9 cellular contexts compared by ENCODE assay signal in genomic region chr11:10459029-10459970, GRCh38. TPM values are rescaled to one million over a fixed set of nuclear protein-coding genes. Genes with fewer than 3 reads are reported as not detected.
DNase-seq lines count a peak whose midpoint lies in the region; ATAC-seq and TF ChIP-seq lines count a peak whose summit lies in the region.
"Had no signal": no experiment of that assay in that cellular context is flagged by ENCODE, and none has a peak within 500 bp of the region (broad histone marks: within the 10 kb centered on the region; RNA-seq: fewer than 3 reads in every experiment).

No MANE protein-coding gene starts in this region.

- H3K4me1 Mint-ChIP-seq in activated T-helper 1 cell treated with anti-CD3 and anti-CD28 coated beads, Interleukin-12 subunit alpha, Interleukin-12 subunit beta, Interleukin-2, Interleukin-4 antibody, amounts not matched to agents 30 ng/mL and 10 ng/mL and 1 ng/mL, durations not matched to agents 14 hours and 24 hours and 36 hours (ENCODE audit: low read depth), result peaks cover 57% of the 10 kb centered on the region

- peaks cover 28% of the 10 kb centered on the region for H3K36me3 Mint-ChIP-seq in activated T-helper 1 cell treated with anti-CD3 and anti-CD28 coated beads, Interleukin-12 subunit alpha, Interleukin-12 subunit beta, Interleukin-2, Interleukin-4 antibody, amounts not matched to agents 30 ng/mL and 10 ng/mL and 1 ng/mL, durations not matched to agents 14 hours and 24 hours and 36 hours (ENCODE audit: low read depth)

- H3K9me3 ChIP-seq in OCI-LY1 (ENCODE audit: low read length) (no peaks in the 10 kb centered on the region), mesodermal cell (ENCODE audit: control insufficient read depth, low read length) (no peaks in the 10 kb centered on the region), ascending aorta (no peaks in the 10 kb centered on the region)

- H3K4me3 ChIP-seq in OCI-LY1 (ENCODE audit: low read depth, low read length, poor library complexity, severe bottlenecking) (peak overlapping the region; percentile 61), mesodermal cell (ENCODE audit: extremely low read depth, insufficient read depth, low read length, poor library complexity, severe bottlenecking) (no peak overlapping the region), ascending aorta (no peak overlapping the region)
- H3K4me3 ChIP-seq: SK-N-MC had no signal

- H3F3A ChIP-seq in OCI-LY1 (ENCODE audit: insufficient read depth, low read length), result no peaks in the 10 kb centered on the region

- no peaks in the 10 kb centered on the region for H3K27me3 Mint-ChIP-seq in activated T-helper 1 cell treated with anti-CD3 and anti-CD28 coated beads, Interleukin-12 subunit alpha, Interleukin-12 subunit beta, Interleukin-2, Interleukin-4 antibody, amounts not matched to agents 30 ng/mL and 10 ng/mL and 1 ng/mL, durations not matched to agents 14 hours and 24 hours and 36 hours (ENCODE audit: insufficient read depth)

- ATAC-seq in GM18861 (IDR thresholded peaks at IDR 0.05; ENCODE audit: unreplicated experiment) (peak; percentile 46), HG02798 (IDR thresholded peaks at IDR 0.05; ENCODE audit: poor library complexity, unreplicated experiment) (peak; percentile 48)

- H2AFZ ChIP-seq in OCI-LY1 (ENCODE audit: low read length), result no peak overlapping the region

- peak; percentile 61 for DNase-seq in activated T-helper 1 cell treated with anti-CD3 and anti-CD28 coated beads, Interleukin-12 subunit alpha, Interleukin-12 subunit beta, Interleukin-2, Interleukin-4 antibody, amounts not matched to agents 30 ng/mL and 10 ng/mL and 1 ng/mL, durations not matched to agents 14 hours and 24 hours and 36 hours (ENCODE audit: low spot score)
- DNase-seq in DMS 273 treated with DMSO at 0.1 percent for 48 hours (lab: John Stamatoyannopoulos, UW), result no peak
- no peak for DNase-seq in ascending aorta (ENCODE audit: low spot score in 2 of 2)
- no peak for DNase-seq in NCI-H446 treated with DMSO at 0.1 percent for 48 hours (lab: John Stamatoyannopoulos, UW)

- peak overlapping the region; percentile 92 for H3K27ac ChIP-seq in OCI-LY1 (ENCODE audit: low read depth, low read length, poor library complexity, severe bottlenecking)
- H3K27ac ChIP-seq in mesodermal cell (ENCODE audit: low read depth, low read length, severe bottlenecking), result peak overlapping the region; percentile 55
- no peak overlapping the region for H3K27ac ChIP-seq in ascending aorta
- H3K27ac ChIP-seq: SK-N-MC had no signal

- peaks cover 14% of the 10 kb centered on the region; the same call in 1 of the 2 replicates for H3K79me2 ChIP-seq in OCI-LY1 (ENCODE audit: insufficient read depth, low read length)

- H3K27ac Mint-ChIP-seq in activated T-helper 1 cell treated with anti-CD3 and anti-CD28 coated beads, Interleukin-12 subunit alpha, Interleukin-12 subunit beta, Interleukin-2, Interleukin-4 antibody, amounts not matched to agents 30 ng/mL and 10 ng/mL and 1 ng/mL, durations not matched to agents 14 hours and 24 hours and 36 hours, result peak overlapping the region; percentile 98

- peaks cover 35% of the 10 kb centered on the region for H3K36me3 ChIP-seq in OCI-LY1 (ENCODE audit: insufficient read depth, low read length)
- H3K36me3 ChIP-seq in mesodermal cell (ENCODE audit: control insufficient read depth, insufficient read depth, low read length), result peaks cover 8% of the 10 kb centered on the region
- H3K36me3 ChIP-seq in ascending aorta, result no peaks in the 10 kb centered on the region

- H3K9ac ChIP-seq in OCI-LY1 (ENCODE audit: low read length), result peak overlapping the region; percentile 64; the same call in 1 of the 2 replicates

- TF ChIP-seq CTCF in OCI-LY1 (IDR thresholded peaks at IDR 0.05; ENCODE audit: low read length), result no peak
- no peak for TF ChIP-seq CTCF in ascending aorta (IDR thresholded peaks at IDR 0.05)

- peak overlapping the region; percentile 82 for H3K4me3 Mint-ChIP-seq in activated T-helper 1 cell treated with anti-CD3 and anti-CD28 coated beads, Interleukin-12 subunit alpha, Interleukin-12 subunit beta, Interleukin-2, Interleukin-4 antibody, amounts not matched to agents 30 ng/mL and 10 ng/mL and 1 ng/mL, durations not matched to agents 14 hours and 24 hours and 36 hours

- 73 to 81% methylated on average over 3 to 6 of the region's 7 CpGs for WGBS in mesodermal cell (ENCODE audit: insufficient coverage in 2 of 2), 2 experiments

- H3K9me2 ChIP-seq in OCI-LY1 (ENCODE audit: low read depth, low read length), result no peaks in the 10 kb centered on the region

- H4K20me1 ChIP-seq in OCI-LY1 (ENCODE audit: insufficient read depth, low read length), result no peaks in the 10 kb centered on the region

- H3K4me2 ChIP-seq in OCI-LY1 (ENCODE audit: low read length), result peak overlapping the region; percentile 75

- no peaks in the 10 kb centered on the region for H3K9me3 Mint-ChIP-seq in activated T-helper 1 cell treated with anti-CD3 and anti-CD28 coated beads, Interleukin-12 subunit alpha, Interleukin-12 subunit beta, Interleukin-2, Interleukin-4 antibody, amounts not matched to agents 30 ng/mL and 10 ng/mL and 1 ng/mL, durations not matched to agents 14 hours and 24 hours and 36 hours

- H3K27me3 ChIP-seq in OCI-LY1 (ENCODE audit: insufficient read depth, low read length), result no peaks in the 10 kb centered on the region
- H3K27me3 ChIP-seq in ascending aorta, result no peaks in the 10 kb centered on the region

- peaks cover 63% of the 10 kb centered on the region for H3K4me1 ChIP-seq in OCI-LY1 (ENCODE audit: insufficient read depth, low read length, severe bottlenecking)
- peaks cover 20% of the 10 kb centered on the region for H3K4me1 ChIP-seq in mesodermal cell (ENCODE audit: control insufficient read depth, insufficient read depth, low read length, poor library complexity, severe bottlenecking)
- peaks cover 0 to 5% of the 10 kb centered on the region in 2 donors for H3K4me1 ChIP-seq in ascending aorta

- intact Hi-C loops in activated T-helper 1 cell treated with anti-CD3 and anti-CD28 coated beads, Interleukin-12 subunit alpha, Interleukin-12 subunit beta, Interleukin-2, Interleukin-4 antibody, amounts not matched to agents 30 ng/mL and 10 ng/mL and 1 ng/mL, durations not matched to agents 14 hours and 24 hours and 36 hours (cut with micrococcal nuclease), result loop anchor here (1.0 to 10.0 kb wide), 11 partner anchors 11 to 1774 kb away; partner anchors contain the start of genes DENND5A, RNF141, RPL27A and TRIM66
- intact Hi-C loops in ascending aorta (cut with DNase I), result no loop called here

RNA-seq across cellular contexts. Expression of gene AMPD3, which starts 4.2 kb away (rescaled TPM):
- total RNA-seq in activated T-helper 1 cell treated with anti-CD3 and anti-CD28 coated beads, Interleukin-12 subunit alpha, Interleukin-12 subunit beta, Interleukin-2, Interleukin-4 antibody, amounts not matched to agents 30 ng/mL and 10 ng/mL and 1 ng/mL, durations not matched to agents 14 hours and 24 hours and 36 hours, result 13.9 and 14.3 TPM in 2 replicates
- polyA plus RNA-seq in mesodermal cell (2013, experiment 1 of 2), result 6.6 TPM
- 7.3 TPM for polyA plus RNA-seq in mesodermal cell (2013, experiment 2 of 2)
- 2.3 TPM for total RNA-seq in ascending aorta

Comparison
In these comparisons a context has a peak if more than half of its experiments do, and no peak if none do; other contexts are left out.
1. H3K27ac ChIP-seq: peak in OCI-LY1 (single experiment) and mesodermal cell (single experiment); none in ascending aorta (0 of 2).